In the genomic region with DNA sequence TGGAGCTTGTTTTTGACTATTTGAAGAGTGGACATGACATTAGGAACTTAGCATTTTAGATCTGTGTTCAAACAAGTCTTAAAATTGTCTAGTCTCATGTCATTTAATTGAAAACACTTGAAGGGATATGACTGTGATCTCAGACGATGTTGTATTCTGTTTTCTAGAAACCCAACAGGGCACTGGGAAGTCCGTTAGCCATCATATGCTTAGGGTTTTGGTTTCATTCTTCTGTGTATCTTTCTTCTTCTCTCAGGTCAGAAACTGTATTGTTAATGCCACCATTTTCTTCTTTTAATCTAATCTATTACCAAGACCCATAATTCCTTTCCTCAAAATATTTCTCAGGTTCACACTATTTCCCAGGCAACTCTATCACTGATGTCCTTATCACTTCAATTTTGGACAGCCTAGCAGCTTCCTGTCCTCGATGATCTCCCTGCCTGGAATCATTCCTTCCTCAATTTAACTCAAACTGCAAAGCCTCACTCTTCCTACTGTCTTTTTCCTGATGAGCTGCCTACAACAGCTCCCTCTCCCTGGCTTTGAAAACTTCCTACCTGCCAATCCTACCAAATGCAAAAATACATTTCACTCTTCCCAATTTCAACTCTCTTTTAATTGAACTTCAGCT, we compare ENCODE assay signal across 12 cellular contexts.
DNase-seq lines count a peak whose midpoint lies in the region; ATAC-seq and TF ChIP-seq lines count a peak whose summit lies in the region.
"Had no signal": no experiment of that assay in that cellular context is flagged by ENCODE, and none has a peak within 500 bp of the region (broad histone marks: within the 10 kb centered on the region; RNA-seq: fewer than 3 reads in every experiment).

No MANE protein-coding gene starts in this region.

- peak overlapping the region; percentile 7 for H3K27ac Mint-ChIP-seq in GM23338
- H3K27ac Mint-ChIP-seq: endodermal cell, natural killer cell had no signal

- H3K4me2 ChIP-seq in GM23338, result no peak overlapping the region

- H3K27ac ChIP-seq in GM23338 (ENCODE audit: low read depth) (no peak overlapping the region), gastrocnemius medialis (peak overlapping the region; percentile 6 to 89 (median 46)), uterus (no peak overlapping the region)
- H3K27ac ChIP-seq: body of pancreas had no signal

- intact Hi-C loops in gastrocnemius medialis (cut with DNase I; ENCODE audit: low total_unique reads) (no loop called here), uterus (cut with DNase I; ENCODE audit: low total_unique reads) (no loop called here)

- in situ Hi-C loops in gastrocnemius medialis (cut with MboI; ENCODE audit: low sequenced_read_pairs in 4 of 4), result no loop called here

- no peak overlapping the region for H2AFZ ChIP-seq in GM23338

- DNase-seq in GM23338 (ENCODE audit: low spot score) (no peak), gastrocnemius medialis (no peak), uterus (no peak), DMS53 (lab: John Stamatoyannopoulos, UW) (no peak), GM10248 (ENCODE audit: extremely low spot score) (no peak)
- DNase-seq: body of pancreas, endodermal cell, kidney glomerular epithelial cell, natural killer cell, NCI-H2171 treated with DMSO at 0.1 percent for 48 hours had no signal

- H3K27me3 Mint-ChIP-seq in GM23338 (ENCODE audit: insufficient read depth, low read depth, poor library complexity), result no peaks in the 10 kb centered on the region

- H3K79me2 ChIP-seq in GM23338 (replicated peaks; ENCODE audit: insufficient read depth), result no peaks in the 10 kb centered on the region

- no peaks in the 10 kb centered on the region for H3F3A ChIP-seq in GM23338 (replicated peaks; ENCODE audit: low read depth)

- no peaks in the 10 kb centered on the region for H3K9me3 ChIP-seq in gastrocnemius medialis
- H3K9me3 ChIP-seq in uterus, result no peaks in the 10 kb centered on the region
- H3K9me3 ChIP-seq: body of pancreas had no signal

- H4K20me1 ChIP-seq in GM23338 (replicated peaks; ENCODE audit: insufficient read depth), result no peaks in the 10 kb centered on the region

- H3K4me1 ChIP-seq in GM23338 (ENCODE audit: insufficient read depth) (no peaks in the 10 kb centered on the region), gastrocnemius medialis (peaks cover 0 to 27% of the 10 kb centered on the region in 2 donors), uterus (no peaks in the 10 kb centered on the region)
- H3K4me1 ChIP-seq: body of pancreas had no signal

- POLR2A ChIA-PET in GM10248 (lab: Yijun Ruan, JAX), result no interaction called here

- CTCF ChIA-PET in GM10248 (lab: Yijun Ruan, JAX), result interaction anchor here (0.8 to 1.9 kb wide), 6 partner anchors 7 to 76 kb away, joined by 3 to 6 read pairs (median 4); no protein-coding TSS in a partner anchor

- H3K4me3 Mint-ChIP-seq in GM23338, result no peak overlapping the region
- H3K4me3 Mint-ChIP-seq: endodermal cell, natural killer cell had no signal

- H3K36me3 ChIP-seq in GM23338 (ENCODE audit: insufficient read depth), result no peaks in the 10 kb centered on the region
- H3K36me3 ChIP-seq in gastrocnemius medialis, result peaks cover 0 to 32% of the 10 kb centered on the region in 2 donors
- H3K36me3 ChIP-seq in uterus, result no peaks in the 10 kb centered on the region

- H3K9me2 ChIP-seq in GM23338 (ENCODE audit: insufficient read depth), result no peaks in the 10 kb centered on the region

- peaks cover 5% of the 10 kb centered on the region; the same call in 1 of the 3 replicates for H3K4me1 Mint-ChIP-seq in GM23338
- H3K4me1 Mint-ChIP-seq: natural killer cell had no signal

- TF ChIP-seq CTCF in GM23338 (conservative IDR thresholded peaks at IDR 0.05; ENCODE audit: low read depth in 2 of 2), result no peak
- no peak for TF ChIP-seq CTCF in gastrocnemius medialis (IDR thresholded peaks at IDR 0.05 in 4 of 5, conservative IDR thresholded peaks at IDR 0.05 in 1 of 5)
- no peak for TF ChIP-seq CTCF in uterus (IDR thresholded peaks at IDR 0.05)
- TF ChIP-seq CTCF in GM10248 (IDR thresholded peaks at IDR 0.05; ENCODE audit: control extremely low read depth, extremely low read depth, low read depth, missing control alignments), result no peak

- TF ChIP-seq POLR2A in gastrocnemius medialis (IDR thresholded peaks at IDR 0.05) (no peak), uterus (IDR thresholded peaks at IDR 0.05) (no peak)

- no peaks in the 10 kb centered on the region for H3K27me3 ChIP-seq in GM23338 (ENCODE audit: insufficient read depth)
- no peaks in the 10 kb centered on the region for H3K27me3 ChIP-seq in gastrocnemius medialis
- no peaks in the 10 kb centered on the region for H3K27me3 ChIP-seq in uterus
- H3K27me3 ChIP-seq: body of pancreas had no signal

- ATAC-seq in GM18909 (IDR thresholded peaks at IDR 0.05; ENCODE audit: poor library complexity, unreplicated experiment) (peak; percentile 76), GM23338 (no peak), HG03460 (IDR thresholded peaks at IDR 0.05; ENCODE audit: unreplicated experiment) (peak; percentile 76), gastrocnemius medialis (no peak)
- ATAC-seq: body of pancreas, natural killer cell had no signal

- no peak overlapping the region for H3K4me3 ChIP-seq in GM23338
- H3K4me3 ChIP-seq in gastrocnemius medialis, result no peak overlapping the region
- H3K4me3 ChIP-seq in uterus, result no peak overlapping the region
- H3K4me3 ChIP-seq: body of pancreas had no signal

- H3K36me3 Mint-ChIP-seq in GM23338 (ENCODE audit: low read depth), result no peaks in the 10 kb centered on the region
- H3K36me3 Mint-ChIP-seq: natural killer cell had no signal

- H3K9me3 Mint-ChIP-seq in GM23338, result no peaks in the 10 kb centered on the region
- H3K9me3 Mint-ChIP-seq: endodermal cell, natural killer cell had no signal

TF ChIP-seq in GM23338, 12 proteins besides CTCF, POLR2A, EP300 and RAD21 (continues in another document):
- TF ChIP-seq ZNF331 (CRISPR knock-in tag; IDR thresholded peaks at IDR 0.05; ENCODE audit: low read depth) (no peak), EZH2 (IDR thresholded peaks at IDR 0.05; ENCODE audit: low read depth, unreplicated experiment) (no peak)
- TF ChIP-seq, protein P1, sequence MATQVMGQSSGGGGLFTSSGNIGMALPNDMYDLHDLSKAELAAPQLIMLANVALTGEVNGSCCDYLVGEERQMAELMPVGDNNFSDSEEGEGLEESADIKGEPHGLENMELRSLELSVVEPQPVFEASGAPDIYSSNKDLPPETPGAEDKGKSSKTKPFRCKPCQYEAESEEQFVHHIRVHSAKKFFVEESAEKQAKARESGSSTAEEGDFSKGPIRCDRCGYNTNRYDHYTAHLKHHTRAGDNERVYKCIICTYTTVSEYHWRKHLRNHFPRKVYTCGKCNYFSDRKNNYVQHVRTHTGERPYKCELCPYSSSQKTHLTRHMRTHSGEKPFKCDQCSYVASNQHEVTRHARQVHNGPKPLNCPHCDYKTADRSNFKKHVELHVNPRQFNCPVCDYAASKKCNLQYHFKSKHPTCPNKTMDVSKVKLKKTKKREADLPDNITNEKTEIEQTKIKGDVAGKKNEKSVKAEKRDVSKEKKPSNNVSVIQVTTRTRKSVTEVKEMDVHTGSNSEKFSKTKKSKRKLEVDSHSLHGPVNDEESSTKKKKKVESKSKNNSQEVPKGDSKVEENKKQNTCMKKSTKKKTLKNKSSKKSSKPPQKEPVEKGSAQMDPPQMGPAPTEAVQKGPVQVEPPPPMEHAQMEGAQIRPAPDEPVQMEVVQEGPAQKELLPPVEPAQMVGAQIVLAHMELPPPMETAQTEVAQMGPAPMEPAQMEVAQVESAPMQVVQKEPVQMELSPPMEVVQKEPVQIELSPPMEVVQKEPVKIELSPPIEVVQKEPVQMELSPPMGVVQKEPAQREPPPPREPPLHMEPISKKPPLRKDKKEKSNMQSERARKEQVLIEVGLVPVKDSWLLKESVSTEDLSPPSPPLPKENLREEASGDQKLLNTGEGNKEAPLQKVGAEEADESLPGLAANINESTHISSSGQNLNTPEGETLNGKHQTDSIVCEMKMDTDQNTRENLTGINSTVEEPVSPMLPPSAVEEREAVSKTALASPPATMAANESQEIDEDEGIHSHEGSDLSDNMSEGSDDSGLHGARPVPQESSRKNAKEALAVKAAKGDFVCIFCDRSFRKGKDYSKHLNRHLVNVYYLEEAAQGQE (IDR thresholded peaks at IDR 0.05; ENCODE audit: unreplicated experiment), result no peak

Comparison
In these comparisons a context has a peak if more than half of its experiments do, and no peak if none do; other contexts are left out.
1. ATAC-seq: peak in GM18909 (single experiment) and HG03460 (single experiment); none in GM23338 (single experiment) and gastrocnemius medialis (0 of 2).
2. H3K27ac ChIP-seq: peak in gastrocnemius medialis (4 of 4); none in GM23338 (single experiment) and uterus (0 of 2).